In the genomic region with DNA sequence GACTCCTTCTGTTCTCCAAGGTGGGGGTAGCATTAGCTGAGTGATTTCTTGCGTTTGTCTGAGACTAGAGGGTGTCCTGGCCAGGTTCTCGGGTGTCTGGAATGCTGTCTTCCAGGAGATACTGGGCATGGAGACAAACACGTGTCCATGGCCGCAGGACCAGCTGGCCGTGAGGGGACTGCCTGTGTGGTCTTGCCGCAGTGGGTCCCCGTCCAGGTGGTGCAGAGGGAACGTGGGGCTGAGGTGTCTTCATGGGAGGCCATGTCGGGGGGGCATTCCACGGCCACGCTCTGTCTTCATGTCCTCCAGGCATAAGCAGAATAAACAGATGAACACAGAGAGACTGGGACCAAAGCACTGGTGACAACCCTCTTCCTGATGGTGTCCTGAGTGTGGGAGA, we compare ENCODE assay signal across 18 cellular contexts.
A peak's percentile ranks its signal among the peaks of the same experiment; 100 is the strongest.
DNase-seq lines count a peak whose midpoint lies in the region; ATAC-seq, FAIRE-seq and TF ChIP-seq lines count a peak whose summit lies in the region.
"Had no signal": no experiment of that assay in that cellular context is flagged by ENCODE, and none has a peak within 500 bp of the region (broad histone marks: within the 10 kb centered on the region; RNA-seq: fewer than 3 reads in every experiment).

No MANE protein-coding gene starts in this region.

- no peak overlapping the region for H3K27ac ChIP-seq in IMR-90 (ENCODE audit: insufficient read depth, low read length)
- no peak overlapping the region for H3K27ac ChIP-seq in SJCRH30
- H3K27ac ChIP-seq: GM23248 had no signal

- POLR2A ChIA-PET in IMR-90 (lab: Charles Lee; ENCODE audit: unreplicated experiment): no interaction called here
- POLR2A ChIA-PET in activated CD8-positive, alpha-beta T cell treated with anti-CD3 and anti-CD28 coated beads for 36 hours (lab: Charles Lee): no interaction called here

- no peak overlapping the region for H3K4me3 Mint-ChIP-seq in activated CD8-positive, alpha-beta T cell treated with anti-CD3 and anti-CD28 coated beads for 36 hours
- H3K4me3 Mint-ChIP-seq: CD4-positive, alpha-beta memory T cell; H9 had no signal

- no peak for FAIRE-seq in D721Med (lab: Jason Lieb, UNC)
- FAIRE-seq: G401.6, GM12892, GM19239 had no signal

- H3K36me3 Mint-ChIP-seq in activated CD8-positive, alpha-beta T cell treated with anti-CD3 and anti-CD28 coated beads for 36 hours (ENCODE audit: low read depth): no peaks in the 10 kb centered on the region
- H3K36me3 Mint-ChIP-seq: CD4-positive, alpha-beta memory T cell had no signal

- H2AK9ac ChIP-seq in IMR-90 (replicated peaks; ENCODE audit: low read depth, low read length, poor library complexity): peak overlapping the region; percentile 48

- no peak overlapping the region for H2BK5ac ChIP-seq in IMR-90 (ENCODE audit: low read depth, low read length, poor library complexity, severe bottlenecking)

- no peak overlapping the region for H4K8ac ChIP-seq in IMR-90 (ENCODE audit: low read depth in 2 of 2, low read length in 2 of 2)

- H2AK5ac ChIP-seq in IMR-90 (ENCODE audit: low read depth, low read length): no peak overlapping the region

- no peak overlapping the region for H3K18ac ChIP-seq in IMR-90 (ENCODE audit: low read depth, low read length)

- H4K5ac ChIP-seq in IMR-90 (ENCODE audit: low read depth, low read length): no peak overlapping the region

- H3K36me3 ChIP-seq in IMR-90 (ENCODE audit: control insufficient read depth, insufficient read depth, low read length): no peaks in the 10 kb centered on the region
- no peaks in the 10 kb centered on the region for H3K36me3 ChIP-seq in SJCRH30

- H2AFZ ChIP-seq in IMR-90 (replicated peaks; ENCODE audit: low read length, poor library complexity): no peak overlapping the region
- H2AFZ ChIP-seq: GM23248 had no signal

- H3K9me3 ChIP-seq in IMR-90 (ENCODE audit: control insufficient read depth, insufficient read depth, low read length) (0 out of 2 replicates have a peak, but pooled peaks cover 2% of the 10 kb centered on the region), SJCRH30 (replicated peaks) (no peaks in the 10 kb centered on the region)

- CTCF ChIA-PET in IMR-90 (lab: Yijun Ruan, JAX): no interaction called here
- CTCF ChIA-PET in activated CD8-positive, alpha-beta T cell treated with anti-CD3 and anti-CD28 coated beads for 36 hours (lab: Charles Lee): no interaction called here

- no peak for DNase-seq in IMR-90
- peak; percentile 6 to 15 for DNase-seq in SJCRH30
- no peak for DNase-seq in sciatic nerve (ENCODE audit: low spot score)
- DNase-seq in D721Med (ENCODE audit: insufficient read length, low spot score): no peak
- no peak for DNase-seq in stimulated activated CD4-positive, alpha-beta T cell treated with anti-CD3 and anti-CD28 coated beads, Interleukin-12 subunit alpha, Interleukin-12 subunit beta, amount 100 ng/mL, for 4 hours
- no peak for DNase-seq in activated CD8-positive, alpha-beta T cell treated with anti-CD3 and anti-CD28 coated beads for 36 hours
- DNase-seq: C1 segment of cervical spinal cord; Calu3; CD4-positive, alpha-beta memory T cell; COR-L47; DMS153; DND-41; GM23248; H9 had no signal

- no peaks in the 10 kb centered on the region for H3K27me3 Mint-ChIP-seq in activated CD8-positive, alpha-beta T cell treated with anti-CD3 and anti-CD28 coated beads for 36 hours

- no peak overlapping the region for H2BK15ac ChIP-seq in IMR-90 (ENCODE audit: low read depth, low read length)

- no peak overlapping the region for H3K27ac Mint-ChIP-seq in activated CD8-positive, alpha-beta T cell treated with anti-CD3 and anti-CD28 coated beads for 36 hours
- H3K27ac Mint-ChIP-seq: CD4-positive, alpha-beta memory T cell had no signal

- no peak for ATAC-seq in IMR-90 (ENCODE audit: low read depth)
- peak; percentile 31 for ATAC-seq in sciatic nerve
- ATAC-seq in activated CD8-positive, alpha-beta T cell treated with anti-CD3 and anti-CD28 coated beads for 36 hours: no peak
- ATAC-seq: HCT116 had no signal

- in situ Hi-C loops in IMR-90 (cut with MboI; ENCODE audit: low sequenced_read_pairs): no loop called here

- H3K27me3 ChIP-seq in IMR-90 (ENCODE audit: control insufficient read depth, insufficient read depth, low read length): peaks cover 3% of the 10 kb centered on the region; the same call in 1 of the 2 replicates
- H3K27me3 ChIP-seq in SJCRH30: no peaks in the 10 kb centered on the region

- no peak for TF ChIP-seq CTCF in IMR-90 (conservative IDR thresholded peaks at IDR 0.05; ENCODE audit: low read depth, low read length)
- TF ChIP-seq CTCF in D721Med (IDR thresholded peaks at IDR 0.05; ENCODE audit: insufficient read depth, missing control alignments): no peak
- TF ChIP-seq CTCF in activated CD8-positive, alpha-beta T cell treated with anti-CD3 and anti-CD28 coated beads for 36 hours (IDR thresholded peaks at IDR 0.05): no peak

- H3K4me1 Mint-ChIP-seq in activated CD8-positive, alpha-beta T cell treated with anti-CD3 and anti-CD28 coated beads for 36 hours (ENCODE audit: low read depth): no peaks in the 10 kb centered on the region

- no peak for TF ChIP-seq RAD21 in IMR-90 (IDR thresholded peaks at IDR 0.05; ENCODE audit: low read length)

- no peak overlapping the region for H4K91ac ChIP-seq in IMR-90 (ENCODE audit: insufficient read depth, low read depth, low read length)

- TF ChIP-seq POLR2A in IMR-90 (IDR thresholded peaks at IDR 0.05; ENCODE audit: low read depth, low read length): no peak

- H3K4ac ChIP-seq in IMR-90 (ENCODE audit: low read depth, low read length): no peak overlapping the region

- H3K4me3 ChIP-seq in IMR-90 (ENCODE audit: insufficient read depth, low read depth, low read length) (no peak overlapping the region), SJCRH30 (no peak overlapping the region)
- H3K4me3 ChIP-seq: GM23248 had no signal

- BruUV-seq in IMR-90 (replicated peaks; lab: Mats Ljungman, UMichigan): no TSS peak

- peaks cover 4% of the 10 kb centered on the region; the same call in 1 of the 2 replicates for H3K9me1 ChIP-seq in IMR-90 (ENCODE audit: insufficient read depth, low read length)

- WGBS in IMR-90 (ENCODE audit: extremely low coverage in 2 of 2, insufficient read length in 1 of 2), 2 experiments: 70% methylated on average over 3 of the region's 11 CpGs; no CpG with 5 or more reads in 1 of the 2 experiments

- peaks cover 2% of the 10 kb centered on the region; the same call in 1 of the 2 replicates for H3K4me1 ChIP-seq in IMR-90 (ENCODE audit: control insufficient read depth, insufficient read depth, low read length)
- H3K4me1 ChIP-seq in SJCRH30: no peaks in the 10 kb centered on the region; the same call in 1 of the 2 replicates

- H3K9ac ChIP-seq in IMR-90 (ENCODE audit: low read depth, low read length): no peak overlapping the region
- H3K9ac ChIP-seq: GM23248 had no signal

- H3K56ac ChIP-seq in IMR-90 (ENCODE audit: extremely low read depth, insufficient read depth, low read length): no peak overlapping the region

- no peak overlapping the region for H3K14ac ChIP-seq in IMR-90 (replicated peaks; ENCODE audit: low read depth, low read length)

- dilution Hi-C loops in IMR-90 (cut with HindIII; ENCODE audit: low sequenced_read_pairs, unreplicated experiment): no loop called here

- H2BK120ac ChIP-seq in IMR-90 (ENCODE audit: low read depth, low read length): no peak overlapping the region

- intact Hi-C loops in IMR-90 (cut with micrococcal nuclease) (no loop called here), sciatic nerve (cut with DNase I) (no loop called here)
- intact Hi-C loops in activated CD8-positive, alpha-beta T cell treated with anti-CD3 and anti-CD28 coated beads for 36 hours (cut with micrococcal nuclease): no loop called here

- peaks cover 5% of the 10 kb centered on the region for H3K9me3 Mint-ChIP-seq in activated CD8-positive, alpha-beta T cell treated with anti-CD3 and anti-CD28 coated beads for 36 hours

- no peak overlapping the region for H2BK20ac ChIP-seq in IMR-90 (ENCODE audit: low read depth, low read length)

- H4K20me1 ChIP-seq in IMR-90 (ENCODE audit: insufficient read depth, low read length): no peaks in the 10 kb centered on the region

- H3K4me2 ChIP-seq in IMR-90 (ENCODE audit: low read depth, low read length): no peak overlapping the region

- H3K79me1 ChIP-seq in IMR-90 (ENCODE audit: low read depth in 1 of 2, low read length in 2 of 2): no peaks in the 10 kb centered on the region

- no peak overlapping the region for H3K23ac ChIP-seq in IMR-90 (ENCODE audit: low read depth, low read length)

TF ChIP-seq in IMR-90, 13 proteins besides CTCF, POLR2A, EP300 and RAD21:
- TF ChIP-seq RFX5 (IDR thresholded peaks at IDR 0.05; ENCODE audit: low read depth, low read length) (no peak), CHD1 (IDR thresholded peaks at IDR 0.05; ENCODE audit: low read depth, low read length) (no peak), MAFK (IDR thresholded peaks at IDR 0.05; ENCODE audit: low read depth, low read length) (no peak), MXI1 (IDR thresholded peaks at IDR 0.05; ENCODE audit: borderline replicate concordance, low read depth, low read length) (no peak), RCOR1 (IDR thresholded peaks at IDR 0.05; ENCODE audit: insufficient replicate concordance, low read length) (no peak), BHLHE40 (IDR thresholded peaks at IDR 0.05; ENCODE audit: low read depth, low read length) (no peak), FOS (IDR thresholded peaks at IDR 0.05; ENCODE audit: low read depth, low read length) (no peak), SMC3 (IDR thresholded peaks at IDR 0.05; ENCODE audit: low read depth, low read length) (no peak), MAZ (IDR thresholded peaks at IDR 0.05; ENCODE audit: borderline replicate concordance, low read depth, low read length) (no peak)
- TF ChIP-seq, protein P1, sequence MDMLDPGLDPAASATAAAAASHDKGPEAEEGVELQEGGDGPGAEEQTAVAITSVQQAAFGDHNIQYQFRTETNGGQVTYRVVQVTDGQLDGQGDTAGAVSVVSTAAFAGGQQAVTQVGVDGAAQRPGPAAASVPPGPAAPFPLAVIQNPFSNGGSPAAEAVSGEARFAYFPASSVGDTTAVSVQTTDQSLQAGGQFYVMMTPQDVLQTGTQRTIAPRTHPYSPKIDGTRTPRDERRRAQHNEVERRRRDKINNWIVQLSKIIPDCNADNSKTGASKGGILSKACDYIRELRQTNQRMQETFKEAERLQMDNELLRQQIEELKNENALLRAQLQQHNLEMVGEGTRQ (IDR thresholded peaks at IDR 0.05; ENCODE audit: low read depth, low read length): no peak
- TF ChIP-seq, protein P2, sequence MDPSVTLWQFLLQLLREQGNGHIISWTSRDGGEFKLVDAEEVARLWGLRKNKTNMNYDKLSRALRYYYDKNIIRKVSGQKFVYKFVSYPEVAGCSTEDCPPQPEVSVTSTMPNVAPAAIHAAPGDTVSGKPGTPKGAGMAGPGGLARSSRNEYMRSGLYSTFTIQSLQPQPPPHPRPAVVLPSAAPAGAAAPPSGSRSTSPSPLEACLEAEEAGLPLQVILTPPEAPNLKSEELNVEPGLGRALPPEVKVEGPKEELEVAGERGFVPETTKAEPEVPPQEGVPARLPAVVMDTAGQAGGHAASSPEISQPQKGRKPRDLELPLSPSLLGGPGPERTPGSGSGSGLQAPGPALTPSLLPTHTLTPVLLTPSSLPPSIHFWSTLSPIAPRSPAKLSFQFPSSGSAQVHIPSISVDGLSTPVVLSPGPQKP (IDR thresholded peaks at IDR 0.05; ENCODE audit: borderline replicate concordance, low read depth, low read length): no peak

Comparison
In these comparisons a context has a peak if more than half of its experiments do, and no peak if none do; other contexts are left out.
1. DNase-seq: peak in SJCRH30 (2 of 2); none in IMR-90 (single experiment), sciatic nerve (single experiment), D721Med (single experiment), stimulated activated CD4-positive, alpha-beta T cell treated with anti-CD3 and anti-CD28 coated beads, Interleukin-12 subunit alpha, Interleukin-12 subunit beta, amount 100 ng/mL, for 4 hours (single experiment) and activated CD8-positive, alpha-beta T cell treated with anti-CD3 and anti-CD28 coated beads for 36 hours (single experiment).